Comparison of ENCODE assay signal across 27 cellular contexts in genomic region chr10:72792288-72792687, GRCh38.
DNase-seq lines count a peak whose midpoint lies in the region; ATAC-seq, FAIRE-seq and TF ChIP-seq lines count a peak whose summit lies in the region.
"Had no signal": no experiment of that assay in that cellular context is flagged by ENCODE, and none has a peak within 500 bp of the region (broad histone marks: within the 10 kb centered on the region; RNA-seq: fewer than 3 reads in every experiment).

No MANE protein-coding gene starts in this region.

- H3K4me2 ChIP-seq in K562 (ENCODE audit: insufficient read depth, low read length), result no peak overlapping the region
- H3K4me2 ChIP-seq in HepG2 (ENCODE audit: low read depth, low read length), result no peak overlapping the region

- BruUV-seq in K562 (replicated peaks; lab: Mats Ljungman, UMichigan) (no TSS peak), HepG2 (replicated peaks; lab: Mats Ljungman, UMichigan) (no TSS peak)

- H3K4me3 ChIP-seq in left ventricle myocardium inferior, result no peak overlapping the region
- no peak overlapping the region for H3K4me3 ChIP-seq in K562
- no peak overlapping the region for H3K4me3 ChIP-seq in HepG2 (replicated peaks in 1 of 3; ENCODE audit: insufficient read depth in 1 of 3, low read depth in 2 of 3, low read length in 3 of 3)
- H3K4me3 ChIP-seq in uterus, result no peak overlapping the region
- H3K4me3 ChIP-seq: esophagus squamous epithelium, GM23248, sigmoid colon, upper lobe of right lung had no signal

- H3K9me3 ChIP-seq in left ventricle myocardium inferior (replicated peaks) (no peaks in the 10 kb centered on the region), K562 (replicated peaks; ENCODE audit: control insufficient read depth, insufficient read depth, low read depth, low read length) (no peaks in the 10 kb centered on the region), HepG2 (ENCODE audit: low read length) (no peaks in the 10 kb centered on the region), uterus (no peaks in the 10 kb centered on the region)
- H3K9me3 ChIP-seq: BE2C, esophagus squamous epithelium, sigmoid colon, upper lobe of right lung had no signal

- H3K27me3 ChIP-seq in left ventricle myocardium inferior (ENCODE audit: low read depth) (no peaks in the 10 kb centered on the region), K562 (ENCODE audit: control insufficient read depth in 2 of 2, insufficient read depth in 2 of 2, low read length in 2 of 2) (no peaks in the 10 kb centered on the region), HepG2 (ENCODE audit: control insufficient read depth in 1 of 2, insufficient read depth in 2 of 2, low read length in 2 of 2) (no peaks in the 10 kb centered on the region), uterus (no peaks in the 10 kb centered on the region)
- H3K27me3 ChIP-seq: BE2C, esophagus squamous epithelium, sigmoid colon, upper lobe of right lung had no signal

- CTCF ChIA-PET in K562 (lab: Yijun Ruan, JAX; ENCODE audit: low intra/inter-chr PET ratio), result no interaction called here
- CTCF ChIA-PET in HepG2 (lab: Yijun Ruan, JAX; ENCODE audit: low intra/inter-chr PET ratio, low total read pairs), result no interaction called here

- ATAC-seq in Right ventricle myocardium inferior (no peak), K562 (no peak), HepG2 (no peak), GM21717 (IDR thresholded peaks at IDR 0.05; ENCODE audit: unreplicated experiment) (no peak)
- ATAC-seq: activated T-cell treated with anti-CD3 and anti-CD28 coated beads, Interleukin-2, amount 50 U/mL, for 4 hours; left colon; upper lobe of right lung had no signal

- intact Hi-C loops in left ventricle myocardium inferior (cut with micrococcal nuclease) (no loop called here), Right ventricle myocardium inferior (cut with DNase I) (no loop called here), K562 (cut with micrococcal nuclease) (no loop called here), HepG2 (cut with micrococcal nuclease; ENCODE audit: unreplicated experiment) (no loop called here), uterus (cut with DNase I; ENCODE audit: low total_unique reads) (no loop called here)

- 59% methylated on average over 3 of the region's 3 CpGs for WGBS in K562 (ENCODE audit: insufficient coverage, low coverage, missing lambda C conversion rate)
- WGBS in HepG2 (ENCODE audit: low lambda C conversion rate), result 78% methylated on average over 3 of the region's 3 CpGs

- H2AFZ ChIP-seq in K562 (ENCODE audit: low read depth, low read length) (no peak overlapping the region), HepG2 (ENCODE audit: low read length) (no peak overlapping the region)
- H2AFZ ChIP-seq: GM23248 had no signal

- no peaks in the 10 kb centered on the region for H3K9me1 ChIP-seq in K562 (ENCODE audit: control insufficient read depth, insufficient read depth, low read length)

- H3K36me3 ChIP-seq in left ventricle myocardium inferior (no peaks in the 10 kb centered on the region), K562 (ENCODE audit: control insufficient read depth, insufficient read depth, low read length) (no peaks in the 10 kb centered on the region), HepG2 (replicated peaks in 1 of 2; ENCODE audit: control insufficient read depth in 1 of 2, insufficient read depth in 2 of 2, low read length in 2 of 2) (no peaks in the 10 kb centered on the region), uterus (no peaks in the 10 kb centered on the region)
- H3K36me3 ChIP-seq: BE2C, esophagus squamous epithelium, sigmoid colon, upper lobe of right lung had no signal

- FAIRE-seq in K562 (lab: Jason Lieb, UNC) (no peak), HepG2 (lab: Jason Lieb, UNC) (no peak)
- FAIRE-seq: A204.1, GM12892 had no signal

- DNase-seq in left ventricle myocardium inferior, result no peak
- no peak for DNase-seq in Right ventricle myocardium inferior (ENCODE audit: missing footprints)
- no peak for DNase-seq in K562 (ENCODE audit: extremely low read depth in 1 of 4, low spot score in 3 of 4)
- DNase-seq in HepG2 (ENCODE audit: low spot score), result no peak
- DNase-seq in uterus, result no peak
- DNase-seq in NCI-H2227 (lab: John Stamatoyannopoulos, UW; ENCODE audit: unreplicated experiment), result no peak
- DNase-seq in DMS 273 treated with DMSO at 0.1 percent for 48 hours (lab: John Stamatoyannopoulos, UW), result no peak
- DNase-seq: activated CD4-positive, CD25-positive, alpha-beta regulatory T cell treated with anti-CD3 and anti-CD28 coated beads, Interleukin-2, amount 50 U/mL, for 72 hours; activated naive CD4-positive, alpha-beta T cell treated with Interleukin-2 at 50 U/mL for 16 hours; activated T-cell treated with anti-CD3 and anti-CD28 coated beads, Interleukin-2, amount 50 U/mL, for 4 hours; BE2C; cerebellar nuclear complex; DMS79; esophagus squamous epithelium; GM23248; left colon; midbrain; NCI-H146; NCI-H526 treated with DMSO at 0.1 percent for 48 hours; posterior cingulate gyrus; RPMI8226; sigmoid colon; T1000; upper lobe of right lung had no signal

- H3K9ac ChIP-seq in K562 (ENCODE audit: insufficient read depth in 1 of 2, low read depth in 2 of 2, low read length in 2 of 2), result no peak overlapping the region
- no peak overlapping the region; the same call in 1 of the 2 replicates for H3K9ac ChIP-seq in HepG2 (ENCODE audit: insufficient read depth, low read depth, low read length)
- H3K9ac ChIP-seq: GM23248 had no signal

- peak overlapping the region; percentile 34 for H3K27ac ChIP-seq in left ventricle myocardium inferior (replicated peaks)
- no peak overlapping the region for H3K27ac ChIP-seq in K562 (ENCODE audit: extremely low read depth, low read depth, low read length)
- H3K27ac ChIP-seq in HepG2 (ENCODE audit: extremely low read length, insufficient read depth, low read length), result no peak overlapping the region
- H3K27ac ChIP-seq in uterus, result peak overlapping the region; percentile 25 to 35
- H3K27ac ChIP-seq: GM23248, upper lobe of right lung had no signal

- H4K20me1 ChIP-seq in K562 (replicated peaks; ENCODE audit: control insufficient read depth, insufficient read depth, low read length) (0 out of 2 replicates have a peak, but pooled peaks cover 5% of the 10 kb centered on the region), HepG2 (ENCODE audit: insufficient read depth, low read length) (no peaks in the 10 kb centered on the region)

- TF ChIP-seq EP300 in K562 (IDR thresholded peaks at IDR 0.05; ENCODE audit: low read length) (no peak), HepG2 (IDR thresholded peaks at IDR 0.05; ENCODE audit: low read depth in 2 of 2, low read length in 2 of 2) (no peak), HepG2 (CRISPR knock-in tag; IDR thresholded peaks at IDR 0.05; ENCODE audit: borderline replicate concordance) (no peak)

- POLR2A ChIA-PET in K562 (lab: Yijun Ruan, JAX), result interaction anchor here (0.6 to 1.5 kb wide), 3 partner anchors 8 to 366 kb away, joined by 3 read pairs; no protein-coding TSS in a partner anchor
- POLR2A ChIA-PET in HepG2 (lab: Yijun Ruan, JAX), result no interaction called here

- in situ Hi-C loops in K562 (cut with MboI) (no loop called here), HepG2 (cut with HindIII; ENCODE audit: extremely low pct_ligation_motif_present, low pct_unique_long_range_greater_than_20kb) (no loop called here)

- no peak for TF ChIP-seq POLR2A in K562 (conservative IDR thresholded peaks at IDR 0.05)
- TF ChIP-seq POLR2A in HepG2 (IDR thresholded peaks at IDR 0.05; ENCODE audit: insufficient read depth in 1 of 2, low read depth in 2 of 2, low read length in 2 of 2), result no peak
- no peak for TF ChIP-seq POLR2A in uterus (IDR thresholded peaks at IDR 0.05)

- H3K4me1 ChIP-seq in left ventricle myocardium inferior, result peaks cover 28% of the 10 kb centered on the region
- peaks cover 2 to 9% of the 10 kb centered on the region in 2 experiments; a peak in 2 of 5 replicates for H3K4me1 ChIP-seq in K562 (replicated peaks in 1 of 2; ENCODE audit: control insufficient read depth in 2 of 2, insufficient read depth in 2 of 2, low read length in 2 of 2)
- H3K4me1 ChIP-seq in HepG2 (ENCODE audit: insufficient read depth, low read length), result peaks cover 7% of the 10 kb centered on the region; the same call in 1 of the 2 replicates
- H3K4me1 ChIP-seq in uterus, result no peaks in the 10 kb centered on the region
- H3K4me1 ChIP-seq: BE2C, upper lobe of right lung had no signal

- H3K79me2 ChIP-seq in K562 (ENCODE audit: control insufficient read depth, insufficient read depth, low read length), result no peaks in the 10 kb centered on the region
- no peaks in the 10 kb centered on the region for H3K79me2 ChIP-seq in HepG2 (ENCODE audit: insufficient read depth, low read length)

- TF ChIP-seq CTCF in left ventricle myocardium inferior (IDR thresholded peaks at IDR 0.05; ENCODE audit: borderline replicate concordance), result no peak
- TF ChIP-seq CTCF in K562 (IDR thresholded peaks at IDR 0.05 in 2 of 3, conservative IDR thresholded peaks at IDR 0.05 in 1 of 3; ENCODE audit: insufficient read depth in 2 of 3, low read depth in 1 of 3, low read length in 3 of 3), result no peak
- no peak for TF ChIP-seq CTCF in HepG2 (CRISPR knock-in tag; IDR thresholded peaks at IDR 0.05)
- TF ChIP-seq CTCF in uterus (IDR thresholded peaks at IDR 0.05), result no peak

- TF ChIP-seq RAD21 in K562 (CRISPR knock-in tag; conservative IDR thresholded peaks at IDR 0.05 in 1 of 2, IDR thresholded peaks at IDR 0.05 in 1 of 2) (no peak), HepG2 (CRISPR knock-in tag; IDR thresholded peaks at IDR 0.05) (no peak)

TF ChIP-seq in K562, 482 proteins besides CTCF, POLR2A, EP300 and RAD21:
- TF ChIP-seq PCBP2 (IDR thresholded peaks at IDR 0.05; ENCODE audit: low read depth, low read length, poor library complexity, severe bottlenecking), result peak; percentile 42
- no peak for TF ChIP-seq YY1 (IDR thresholded peaks at IDR 0.05; ENCODE audit: borderline replicate concordance in 1 of 3, control insufficient read depth in 1 of 3, extremely low read depth in 1 of 3, insufficient read depth in 3 of 3, insufficient read length in 1 of 3, insufficient replicate concordance in 2 of 3, low read depth in 1 of 3, low read length in 2 of 3)
- TF ChIP-seq HNRNPK (IDR thresholded peaks at IDR 0.05; ENCODE audit: low read depth, low read length, poor library complexity, severe bottlenecking), result peak; percentile 62

TF ChIP-seq in HepG2, 621 proteins besides CTCF, POLR2A, EP300 and RAD21:
- TF ChIP-seq SP4 (CRISPR knock-in tag; IDR thresholded peaks at IDR 0.05) (no peak), HNRNPK (IDR thresholded peaks at IDR 0.05; ENCODE audit: low read depth, low read length, poor library complexity, severe bottlenecking) (peak; percentile 78)

Comparison
In these comparisons a context has a peak if more than half of its experiments do, and no peak if none do; other contexts are left out.
1. H3K27ac ChIP-seq: peak in left ventricle myocardium inferior (single experiment) and uterus (2 of 2); none in K562 (single experiment) and HepG2 (single experiment).